3 cellular contexts compared by ENCODE assay signal in genomic region chr7:45784775-45785174, GRCh38.
A peak's percentile ranks its signal among the peaks of the same experiment; 100 is the strongest.
DNase-seq lines count a peak whose midpoint lies in the region; ATAC-seq, FAIRE-seq and TF ChIP-seq lines count a peak whose summit lies in the region.
"Not testable (repeated sequence)": the region's sequence is repeated elsewhere in the genome, so short reads cannot be mapped to it uniquely, and the experiment has no call there.

No MANE protein-coding gene starts in this region.

- not testable (repeated sequence) for H2AFZ ChIP-seq in K562 (ENCODE audit: low read depth, low read length); HepG2 (ENCODE audit: low read length)

- H3K79me2 ChIP-seq in K562 (ENCODE audit: control insufficient read depth, insufficient read depth, low read length); HepG2 (ENCODE audit: insufficient read depth, low read length): not testable (repeated sequence)

- peak overlapping the region; percentile 42 for H3K27ac Mint-ChIP-seq in T-helper 2 cell treated with Interferon-gamma antibody and Interleukin-4, amounts not matched to agents 5 μg/mL and 100 μg/mL, for 36 hours

- H3K36me3 ChIP-seq in K562 (ENCODE audit: control insufficient read depth, insufficient read depth, low read length); HepG2 (replicated peaks in 1 of 2; ENCODE audit: control insufficient read depth in 1 of 2, insufficient read depth in 2 of 2, low read length in 2 of 2): not testable (repeated sequence)

- TF ChIP-seq RAD21 in K562 (CRISPR knock-in tag; conservative IDR thresholded peaks at IDR 0.05 in 1 of 2, IDR thresholded peaks at IDR 0.05 in 1 of 2); HepG2 (CRISPR knock-in tag; IDR thresholded peaks at IDR 0.05): not testable (repeated sequence)

- not testable (repeated sequence) for BruUV-seq in K562 (replicated peaks; lab: Mats Ljungman, UMichigan); HepG2 (replicated peaks; lab: Mats Ljungman, UMichigan)

- not testable (repeated sequence) for ATAC-seq in K562, HepG2

- not testable (repeated sequence) for H3K27ac ChIP-seq in K562 (ENCODE audit: extremely low read depth, low read depth, low read length); HepG2 (ENCODE audit: extremely low read length, insufficient read depth, low read length)

- POLR2A ChIA-PET in K562 (lab: Yijun Ruan, JAX); HepG2 (lab: Yijun Ruan, JAX): not testable (repeated sequence)

- DNase-seq in T-helper 2 cell treated with Interferon-gamma antibody and Interleukin-4, amounts not matched to agents 5 μg/mL and 100 μg/mL, for 36 hours (ENCODE audit: low spot score); K562 (ENCODE audit: extremely low read depth in 1 of 4, low spot score in 3 of 4); HepG2 (ENCODE audit: low spot score): not testable (repeated sequence)

- H3K4me1 Mint-ChIP-seq in T-helper 2 cell treated with Interferon-gamma antibody and Interleukin-4, amounts not matched to agents 5 μg/mL and 100 μg/mL, for 36 hours (ENCODE audit: low read depth): not testable (repeated sequence)

- H3K27me3 Mint-ChIP-seq in T-helper 2 cell treated with Interferon-gamma antibody and Interleukin-4, amounts not matched to agents 5 μg/mL and 100 μg/mL, for 36 hours (ENCODE audit: low read depth): not testable (repeated sequence)

- not testable (repeated sequence) for H3K9me1 ChIP-seq in K562 (ENCODE audit: control insufficient read depth, insufficient read depth, low read length)

- TF ChIP-seq CTCF in K562 (IDR thresholded peaks at IDR 0.05 in 2 of 3, conservative IDR thresholded peaks at IDR 0.05 in 1 of 3; ENCODE audit: insufficient read depth in 2 of 3, low read depth in 1 of 3, low read length in 3 of 3); HepG2 (CRISPR knock-in tag; IDR thresholded peaks at IDR 0.05): not testable (repeated sequence)

- TF ChIP-seq EP300 in K562 (IDR thresholded peaks at IDR 0.05; ENCODE audit: low read length); HepG2 (IDR thresholded peaks at IDR 0.05; ENCODE audit: low read depth in 2 of 2, low read length in 2 of 2); HepG2 (CRISPR knock-in tag; IDR thresholded peaks at IDR 0.05; ENCODE audit: borderline replicate concordance): not testable (repeated sequence)

- CTCF ChIA-PET in K562 (lab: Yijun Ruan, JAX; ENCODE audit: low intra/inter-chr PET ratio); HepG2 (lab: Yijun Ruan, JAX; ENCODE audit: low intra/inter-chr PET ratio, low total read pairs): not testable (repeated sequence)

- H4K20me1 ChIP-seq in K562 (replicated peaks; ENCODE audit: control insufficient read depth, insufficient read depth, low read length); HepG2 (ENCODE audit: insufficient read depth, low read length): not testable (repeated sequence)

- H3K36me3 Mint-ChIP-seq in T-helper 2 cell treated with Interferon-gamma antibody and Interleukin-4, amounts not matched to agents 5 μg/mL and 100 μg/mL, for 36 hours (ENCODE audit: low read depth): not testable (repeated sequence)

- H3K4me2 ChIP-seq in K562 (ENCODE audit: insufficient read depth, low read length); HepG2 (ENCODE audit: low read depth, low read length): not testable (repeated sequence)

- not testable (repeated sequence) for H3K9me3 ChIP-seq in K562 (replicated peaks; ENCODE audit: control insufficient read depth, insufficient read depth, low read depth, low read length); HepG2 (ENCODE audit: low read length)

- H3K4me1 ChIP-seq in K562 (replicated peaks in 1 of 2; ENCODE audit: control insufficient read depth in 2 of 2, insufficient read depth in 2 of 2, low read length in 2 of 2): not testable (repeated sequence)
- H3K4me1 ChIP-seq in HepG2 (ENCODE audit: insufficient read depth, low read length): peaks cover 18% of the 10 kb centered on the region

- not testable (repeated sequence) for TF ChIP-seq POLR2A in K562 (conservative IDR thresholded peaks at IDR 0.05); HepG2 (IDR thresholded peaks at IDR 0.05; ENCODE audit: insufficient read depth in 1 of 2, low read depth in 2 of 2, low read length in 2 of 2)

- in situ Hi-C loops in K562 (cut with MboI); HepG2 (cut with HindIII; ENCODE audit: extremely low pct_ligation_motif_present, low pct_unique_long_range_greater_than_20kb): not testable (repeated sequence)

- intact Hi-C loops in K562 (cut with micrococcal nuclease); HepG2 (cut with micrococcal nuclease; ENCODE audit: unreplicated experiment): not testable (repeated sequence)

- H3K9ac ChIP-seq in K562 (ENCODE audit: insufficient read depth in 1 of 2, low read depth in 2 of 2, low read length in 2 of 2); HepG2 (ENCODE audit: insufficient read depth, low read depth, low read length): not testable (repeated sequence)

- not testable (repeated sequence) for H3K4me3 ChIP-seq in K562; HepG2 (replicated peaks in 1 of 3; ENCODE audit: insufficient read depth in 1 of 3, low read depth in 2 of 3, low read length in 3 of 3)

- not testable (repeated sequence) for H3K27me3 ChIP-seq in K562 (ENCODE audit: control insufficient read depth in 2 of 2, insufficient read depth in 2 of 2, low read length in 2 of 2); HepG2 (ENCODE audit: control insufficient read depth in 1 of 2, insufficient read depth in 2 of 2, low read length in 2 of 2)

- not testable (repeated sequence) for H3K4me3 Mint-ChIP-seq in T-helper 2 cell treated with Interferon-gamma antibody and Interleukin-4, amounts not matched to agents 5 μg/mL and 100 μg/mL, for 36 hours

- H3K9me3 Mint-ChIP-seq in T-helper 2 cell treated with Interferon-gamma antibody and Interleukin-4, amounts not matched to agents 5 μg/mL and 100 μg/mL, for 36 hours: not testable (repeated sequence)

- not testable (repeated sequence) for FAIRE-seq in K562 (lab: Jason Lieb, UNC); HepG2 (lab: Jason Lieb, UNC)

TF ChIP-seq in K562, 482 proteins besides CTCF, POLR2A, EP300 and RAD21:
- 0 out of 2 replicates have a peak, but pooled peaks have one; percentile 29 for TF ChIP-seq ZNF512 (tag; IDR thresholded peaks at IDR 0.05)

TF ChIP-seq in HepG2, 621 proteins besides CTCF, POLR2A, EP300 and RAD21:
- TF ChIP-seq ZNF512 (CRISPR knock-in tag; IDR thresholded peaks at IDR 0.05): peak; percentile 90
